13 cellular contexts compared by ENCODE assay signal in genomic region chr2:198883604-198884003, GRCh38.
"Had no signal": no experiment of that assay in that cellular context is flagged by ENCODE, and none has a peak within 500 bp of the region (broad histone marks: within the 10 kb centered on the region; RNA-seq: fewer than 3 reads in every experiment).

No MANE protein-coding gene starts in this region.

- H3K27ac Mint-ChIP-seq: activated B cell treated with CpG ODN at 0.5 μM for 24 hours; activated naive CD8-positive, alpha-beta T cell treated with anti-CD3 and anti-CD28 coated beads for 36 hours; activated T-helper 1 cell treated with anti-CD3 and anti-CD28 coated beads, Interleukin-12 subunit alpha, Interleukin-12 subunit beta, Interleukin-2, Interleukin-4 antibody, amounts not matched to agents 30 ng/mL and 10 ng/mL and 1 ng/mL, durations not matched to agents 14 hours and 24 hours and 36 hours; dendritic cell treated with granulocyte-macrophage colony-stimulating factor and Interleukin-4, amounts not matched to agents 40 ng/mL and 50 ng/mL, for 4 days had no signal

- H3K27ac ChIP-seq: psoas muscle, spleen, stomach, thoracic aorta, upper lobe of right lung had no signal

- H3K4me3 Mint-ChIP-seq: activated B cell treated with CpG ODN at 0.5 μM for 24 hours; activated naive CD8-positive, alpha-beta T cell treated with anti-CD3 and anti-CD28 coated beads for 36 hours; activated T-helper 1 cell treated with anti-CD3 and anti-CD28 coated beads, Interleukin-12 subunit alpha, Interleukin-12 subunit beta, Interleukin-2, Interleukin-4 antibody, amounts not matched to agents 30 ng/mL and 10 ng/mL and 1 ng/mL, durations not matched to agents 14 hours and 24 hours and 36 hours; dendritic cell treated with granulocyte-macrophage colony-stimulating factor and Interleukin-4, amounts not matched to agents 40 ng/mL and 50 ng/mL, for 4 days had no signal

- H3K27me3 ChIP-seq: spleen, stomach, upper lobe of right lung had no signal

- H3K4me1 ChIP-seq: psoas muscle, spleen, stomach, upper lobe of right lung had no signal

- H3K9me3 Mint-ChIP-seq: activated B cell treated with CpG ODN at 0.5 μM for 24 hours; activated naive CD8-positive, alpha-beta T cell treated with anti-CD3 and anti-CD28 coated beads for 36 hours; activated T-helper 1 cell treated with anti-CD3 and anti-CD28 coated beads, Interleukin-12 subunit alpha, Interleukin-12 subunit beta, Interleukin-2, Interleukin-4 antibody, amounts not matched to agents 30 ng/mL and 10 ng/mL and 1 ng/mL, durations not matched to agents 14 hours and 24 hours and 36 hours; dendritic cell treated with granulocyte-macrophage colony-stimulating factor and Interleukin-4, amounts not matched to agents 40 ng/mL and 50 ng/mL, for 4 days had no signal

- DNase-seq: activated B cell treated with CpG ODN at 0.5 μM for 24 hours; activated naive CD8-positive, alpha-beta T cell treated with anti-CD3 and anti-CD28 coated beads for 36 hours; effector memory CD4-positive, alpha-beta T cell; psoas muscle; spleen; stomach; SW 1271; upper lobe of right lung had no signal

- H3K4me3 ChIP-seq: psoas muscle, spleen, stomach, thoracic aorta, upper lobe of right lung had no signal

- H3K36me3 Mint-ChIP-seq: activated naive CD8-positive, alpha-beta T cell treated with anti-CD3 and anti-CD28 coated beads for 36 hours had no signal

- ATAC-seq: psoas muscle, sciatic nerve, upper lobe of right lung had no signal

- FAIRE-seq: TTC549 had no signal

- H3K4me1 Mint-ChIP-seq: activated B cell treated with CpG ODN at 0.5 μM for 24 hours; activated naive CD8-positive, alpha-beta T cell treated with anti-CD3 and anti-CD28 coated beads for 36 hours had no signal

- H3K27me3 Mint-ChIP-seq: activated B cell treated with CpG ODN at 0.5 μM for 24 hours; activated naive CD8-positive, alpha-beta T cell treated with anti-CD3 and anti-CD28 coated beads for 36 hours; dendritic cell treated with granulocyte-macrophage colony-stimulating factor and Interleukin-4, amounts not matched to agents 40 ng/mL and 50 ng/mL, for 4 days had no signal
